Comparison of ENCODE assay signal across 8 cellular contexts in genomic region chr12:57864811-57865751, GRCh38. TPM values are rescaled to one million over a fixed set of nuclear protein-coding genes. Genes with fewer than 3 reads are reported as not detected.
A peak's percentile ranks its signal among the peaks of the same experiment; 100 is the strongest.
DNase-seq lines count a peak whose midpoint lies in the region; ATAC-seq and TF ChIP-seq lines count a peak whose summit lies in the region.

No MANE protein-coding gene starts in this region.

- peaks cover 19% of the 10 kb centered on the region for H3K27me3 Mint-ChIP-seq in CD8-positive, alpha-beta T cell (ENCODE audit: low read depth)
- H3K27me3 Mint-ChIP-seq in chondrocyte (ENCODE audit: low read depth) = no peaks in the 10 kb centered on the region

- intact Hi-C loops in CD8-positive, alpha-beta T cell (cut with DNase I, micrococcal nuclease) = loop anchor here in 1 of 2 experiments (5.0 kb wide), 1 partner anchor 32 kb away; no protein-coding TSS in a partner anchor

- peaks cover 5% of the 10 kb centered on the region for H3K4me1 ChIP-seq in CD8-positive, alpha-beta T cell (ENCODE audit: insufficient read depth, low read length)
- peaks cover 33% of the 10 kb centered on the region for H3K4me1 ChIP-seq in HUES6 (ENCODE audit: control insufficient read depth, insufficient read depth, low read length)

- peak; percentile 73 for ATAC-seq in CD8-positive, alpha-beta T cell
- ATAC-seq in GM21381 (IDR thresholded peaks at IDR 0.05; ENCODE audit: unreplicated experiment) (peak; percentile 48), GM18520 (IDR thresholded peaks at IDR 0.05; ENCODE audit: unreplicated experiment) (no peak)

- H3K4me1 Mint-ChIP-seq in CD8-positive, alpha-beta T cell (ENCODE audit: low read depth) = peaks cover 7% of the 10 kb centered on the region
- peaks cover 32% of the 10 kb centered on the region for H3K4me1 Mint-ChIP-seq in chondrocyte (ENCODE audit: low read depth)

- peak overlapping the region; percentile 80 for H3K4me3 Mint-ChIP-seq in CD8-positive, alpha-beta T cell
- peak overlapping the region; percentile 50 for H3K4me3 Mint-ChIP-seq in chondrocyte (ENCODE audit: unreplicated experiment)

- CTCF ChIA-PET in CD8-positive, alpha-beta T cell (lab: Charles Lee) = interaction anchor here (1.1 to 1.6 kb wide), 6 partner anchors 22 to 109 kb away, joined by 3 to 6 read pairs (median 4); partner anchors contain the start of gene TSFM

- no peaks in the 10 kb centered on the region for H3K36me3 Mint-ChIP-seq in CD8-positive, alpha-beta T cell
- H3K36me3 Mint-ChIP-seq in chondrocyte (ENCODE audit: low read depth) = no peaks in the 10 kb centered on the region

- no peaks in the 10 kb centered on the region for H3K36me3 ChIP-seq in CD8-positive, alpha-beta T cell (ENCODE audit: insufficient read depth, low read length)
- H3K36me3 ChIP-seq in HUES6 (ENCODE audit: control insufficient read depth, insufficient read depth, low read length) = no peaks in the 10 kb centered on the region

- no peak for TF ChIP-seq CTCF in CD8-positive, alpha-beta T cell (IDR thresholded peaks at IDR 0.05)
- no peak for TF ChIP-seq CTCF in chondrocyte (IDR thresholded peaks at IDR 0.05)

- peak overlapping the region; percentile 40 for H3K4me3 ChIP-seq in CD8-positive, alpha-beta T cell (ENCODE audit: low read depth, low read length)
- H3K4me3 ChIP-seq in HUES6 (ENCODE audit: low read depth, low read length) = peak overlapping the region; percentile 52

- H3K9me3 Mint-ChIP-seq in CD8-positive, alpha-beta T cell = no peaks in the 10 kb centered on the region
- H3K9me3 Mint-ChIP-seq in chondrocyte (ENCODE audit: low read depth) = no peaks in the 10 kb centered on the region

- POLR2A ChIA-PET in CD8-positive, alpha-beta T cell (lab: Charles Lee) = interaction anchor here (0.9 to 1.2 kb wide), 3 partner anchors 19 to 120 kb away, joined by 3 to 4 read pairs (median 3); partner anchors contain the start of gene TSPAN31

- peak overlapping the region; percentile 32 for H3K9ac ChIP-seq in HUES6 (ENCODE audit: low read length)

- H3K27ac Mint-ChIP-seq in CD8-positive, alpha-beta T cell = no peak overlapping the region
- H3K27ac Mint-ChIP-seq in chondrocyte (ENCODE audit: unreplicated experiment) = peak overlapping the region; percentile 77

- no peak overlapping the region for H3K27ac ChIP-seq in CD8-positive, alpha-beta T cell (ENCODE audit: low read depth, low read length)
- H3K27ac ChIP-seq in HUES6 (ENCODE audit: low read depth, low read length) = no peak overlapping the region; the same call in 1 of the 2 replicates

- H3K27me3 ChIP-seq in CD8-positive, alpha-beta T cell (ENCODE audit: insufficient read depth, low read length) = no peaks in the 10 kb centered on the region
- H3K27me3 ChIP-seq in HUES6 (ENCODE audit: control insufficient read depth, insufficient read depth, low read length) = peaks cover 25% of the 10 kb centered on the region

- peak in 4 of 7 experiments; percentile 36 to 54 (median 51) for DNase-seq in CD8-positive, alpha-beta T cell
- DNase-seq in activated CD4-positive, CD25-positive, alpha-beta regulatory T cell treated with anti-CD3 and anti-CD28 coated beads, Interleukin-2, amount 50 U/mL, for 16 hours (ENCODE audit: low read depth, low spot score) = peak; percentile 11
- DNase-seq in chondrocyte (ENCODE audit: low spot score) = peak; percentile 87
- peak; percentile 76 for DNase-seq in kidney tubule cell (ENCODE audit: low spot score)
- DNase-seq in stimulated activated CD4-positive, alpha-beta T cell treated with anti-CD3 and anti-CD28 coated beads, Interleukin-2, amount 100 ng/mL, for 24 hours = peak; percentile 73

- no peaks in the 10 kb centered on the region for H3K9me3 ChIP-seq in CD8-positive, alpha-beta T cell (ENCODE audit: low read length)
- no peaks in the 10 kb centered on the region for H3K9me3 ChIP-seq in HUES6 (ENCODE audit: control insufficient read depth, insufficient read depth, low read depth, low read length)

RNA-seq across cellular contexts. Expression of gene CTDSP2, which starts 18.6 kb away (rescaled TPM):
- 10 to 100 TPM; 68.1 to 70.5 TPM for total RNA-seq in CD8-positive, alpha-beta T cell
- total RNA-seq in chondrocyte = 113 to 124 TPM (median 123 TPM) in 3 replicates

RNA-seq across cellular contexts. Expression of gene AVIL, which starts 46.5 kb away (rescaled TPM):
- 1 to 10 TPM in 1 of 2 experiments, under 1 TPM in 1; 0.65 to 1.1 TPM for total RNA-seq in CD8-positive, alpha-beta T cell
- total RNA-seq in chondrocyte = 4.8 to 6.0 TPM (median 5.6 TPM) in 3 replicates

Comparison
In these comparisons a context has a peak if more than half of its experiments do, and no peak if none do; other contexts are left out.
1. DNase-seq: peak in every context shown above with its lines; median percentile 87 in chondrocyte; 76 in kidney tubule cell; 73 in stimulated activated CD4-positive, alpha-beta T cell treated with anti-CD3 and anti-CD28 coated beads, Interleukin-2, amount 100 ng/mL, for 24 hours; 51 in CD8-positive, alpha-beta T cell; 11 in activated CD4-positive, CD25-positive, alpha-beta regulatory T cell treated with anti-CD3 and anti-CD28 coated beads, Interleukin-2, amount 50 U/mL, for 16 hours.